3 cellular contexts compared by ENCODE assay signal in genomic region chr4:177484613-177485021, GRCh38.
TF ChIP-seq lines count a peak whose summit lies in the region.

No MANE protein-coding gene starts in this region.

TF ChIP-seq in A549, 52 proteins besides CTCF, POLR2A, EP300 and RAD21 (continued from another document):
- TF ChIP-seq E2F6 (IDR thresholded peaks at IDR 0.05; ENCODE audit: borderline replicate concordance, low read depth) (no peak), SMC3 (IDR thresholded peaks at IDR 0.05) (no peak), ESRRA (IDR thresholded peaks at IDR 0.05; ENCODE audit: borderline replicate concordance, low read length) (no peak), KDM5A (IDR thresholded peaks at IDR 0.05) (no peak), MAZ (IDR thresholded peaks at IDR 0.05; ENCODE audit: borderline replicate concordance, low read depth, low read length) (no peak), JUN (IDR thresholded peaks at IDR 0.05) (no peak), HOXB13 (CRISPR knock-in tag; IDR thresholded peaks at IDR 0.05; ENCODE audit: low read depth) (no peak), FOSL2 (IDR thresholded peaks at IDR 0.05) (peak; percentile 33; the same call in 1 of the 2 replicates), FOSL2 (CRISPR knock-in tag; IDR thresholded peaks at IDR 0.05) (peak; percentile 13; the same call in 1 of the 2 replicates), CBX8 (IDR thresholded peaks at IDR 0.05) (no peak), EHF (CRISPR knock-in tag; IDR thresholded peaks at IDR 0.05) (no peak), HMGXB4 (CRISPR knock-in tag; IDR thresholded peaks at IDR 0.05; ENCODE audit: borderline replicate concordance) (no peak), CHD4 (IDR thresholded peaks at IDR 0.05; ENCODE audit: borderline replicate concordance) (no peak), REST (IDR thresholded peaks at IDR 0.05) (no peak), HES2 (IDR thresholded peaks at IDR 0.05) (no peak)

TF ChIP-seq in HCT116, 20 proteins besides CTCF, POLR2A, EP300 and RAD21 (continued from another document):
- TF ChIP-seq REST (IDR thresholded peaks at IDR 0.05; ENCODE audit: low read depth) (no peak), TCF7L2 (IDR thresholded peaks at IDR 0.05; ENCODE audit: borderline replicate concordance, extremely low read depth, insufficient read depth, insufficient read length) (no peak)

TF ChIP-seq in WTC11, 78 proteins besides CTCF, POLR2A, EP300 and RAD21 (continued from another document):
- no peak for TF ChIP-seq ZNF281 (CRISPR knock-in tag; IDR thresholded peaks at IDR 0.05)
TF ChIP-seq in WTC11: peak in this region for 0.
